In genomic region chrX:40111868-40112267, GRCh38 we compare ENCODE assay signal across 1 cellular context.
TF ChIP-seq lines count a peak whose summit lies in the region.

No MANE protein-coding gene starts in this region.

TF ChIP-seq in K562, 482 proteins besides CTCF, POLR2A, EP300 and RAD21:
- no peak for TF ChIP-seq ZNF764 (CRISPR knock-in tag; IDR thresholded peaks at IDR 0.05; ENCODE audit: low read depth)
- TF ChIP-seq ZNF740 (CRISPR knock-in tag; IDR thresholded peaks at IDR 0.05), result 0 out of 2 replicates have a peak, but pooled peaks have one; percentile 73
- TF ChIP-seq ZNF740 (tag; IDR thresholded peaks at IDR 0.05), result peak in 1 of 2 experiments; percentile 59; a peak in 1 of 4 replicates
- TF ChIP-seq VEZF1 (CRISPR knock-in tag; IDR thresholded peaks at IDR 0.05), result peak; percentile 47; the same call in 1 of the 2 replicates
